ENCODE assay signal across 11 cellular contexts in genomic region chr2:6186332-6187100, GRCh38.
DNase-seq lines count a peak whose midpoint lies in the region; ATAC-seq and TF ChIP-seq lines count a peak whose summit lies in the region.
"Had no signal": no experiment of that assay in that cellular context is flagged by ENCODE, and none has a peak within 500 bp of the region (broad histone marks: within the 10 kb centered on the region; RNA-seq: fewer than 3 reads in every experiment).

No MANE protein-coding gene starts in this region.

- H4K20me1 ChIP-seq in fibroblast of lung (ENCODE audit: control insufficient read depth, extremely low read depth, insufficient read depth, low read length) = no peaks in the 10 kb centered on the region

- no peak for TF ChIP-seq CTCF in right atrium auricular region (IDR thresholded peaks at IDR 0.05)
- no peak for TF ChIP-seq CTCF in fibroblast of lung (conservative IDR thresholded peaks at IDR 0.05 in 1 of 2, IDR thresholded peaks at IDR 0.05 in 1 of 2; ENCODE audit: low read depth in 1 of 2, low read length in 2 of 2)
- TF ChIP-seq CTCF in mucosa of descending colon (IDR thresholded peaks at IDR 0.05) = no peak

- H3K4me1 ChIP-seq in right atrium auricular region = no peaks in the 10 kb centered on the region
- peaks cover 13% of the 10 kb centered on the region for H3K4me1 ChIP-seq in fibroblast of lung (ENCODE audit: control insufficient read depth, extremely low read depth, insufficient read depth, low read length)
- no peaks in the 10 kb centered on the region for H3K4me1 ChIP-seq in mucosa of descending colon (ENCODE audit: low read depth)

- no peaks in the 10 kb centered on the region for H3K36me3 ChIP-seq in right atrium auricular region
- H3K36me3 ChIP-seq in fibroblast of lung (ENCODE audit: control insufficient read depth, insufficient read depth, low read length) = no peaks in the 10 kb centered on the region
- no peaks in the 10 kb centered on the region for H3K36me3 ChIP-seq in mucosa of descending colon (ENCODE audit: low read depth)

- no peak overlapping the region for H2AFZ ChIP-seq in fibroblast of lung (ENCODE audit: low read length)
- H2AFZ ChIP-seq: GM23338 had no signal

- H3K27me3 ChIP-seq in right atrium auricular region (no peaks in the 10 kb centered on the region), fibroblast of lung (ENCODE audit: control insufficient read depth, insufficient read depth, low read length) (no peaks in the 10 kb centered on the region)

- H3K4me3 ChIP-seq in right atrium auricular region (no peak overlapping the region), fibroblast of lung (replicated peaks in 1 of 4; ENCODE audit: control extremely low read depth in 1 of 4, insufficient read depth in 1 of 4, low read depth in 3 of 4, low read length in 4 of 4) (no peak overlapping the region), mucosa of descending colon (no peak overlapping the region)
- H3K4me3 ChIP-seq: GM23338 had no signal

- peak; percentile 81 for ATAC-seq in Right ventricle myocardium inferior
- peak; percentile 98 for ATAC-seq in mucosa of descending colon
- ATAC-seq in GM19324 (IDR thresholded peaks at IDR 0.05; ENCODE audit: low FRiP score, unreplicated experiment) = no peak
- no peak for ATAC-seq in HG02588 (IDR thresholded peaks at IDR 0.05; ENCODE audit: unreplicated experiment)
- ATAC-seq: GM23338 had no signal

- H3K9ac ChIP-seq in fibroblast of lung (ENCODE audit: insufficient read depth, low read length) = no peak overlapping the region

- H3K79me2 ChIP-seq in fibroblast of lung (ENCODE audit: control insufficient read depth, insufficient read depth, low read length) = no peaks in the 10 kb centered on the region

- DNase-seq in Right ventricle myocardium inferior (ENCODE audit: missing footprints) (no peak), right atrium auricular region (ENCODE audit: low spot score) (no peak), fibroblast of lung (ENCODE audit: low read depth in 2 of 2) (peak; percentile 92), mucosa of descending colon (peak in 1 of 3 donors; percentile 15), NCI-H524 treated with DMSO at 0.1 percent for 48 hours (lab: John Stamatoyannopoulos, UW) (no peak), germinal center (ENCODE audit: low spot score) (no peak)
- DNase-seq: NCI-H1048, substantia nigra had no signal

- intact Hi-C loops in Right ventricle myocardium inferior (cut with DNase I) = no loop called here
- intact Hi-C loops in mucosa of descending colon (cut with DNase I, micrococcal nuclease) = no loop called here

- H3K9me3 ChIP-seq in right atrium auricular region (no peaks in the 10 kb centered on the region), fibroblast of lung (ENCODE audit: control insufficient read depth, insufficient read depth, low read depth, low read length) (no peaks in the 10 kb centered on the region), mucosa of descending colon (no peaks in the 10 kb centered on the region)

- H3K27ac ChIP-seq in right atrium auricular region (peak overlapping the region in 1 of 2 donors; percentile 45), fibroblast of lung (ENCODE audit: insufficient read depth, low read length) (peak overlapping the region; percentile 30)

- H3K4me2 ChIP-seq in fibroblast of lung (ENCODE audit: extremely low read depth, insufficient read depth, low read length) = no peak overlapping the region
- H3K4me2 ChIP-seq: GM23338 had no signal

Comparison
In these comparisons a context has a peak if more than half of its experiments do, and no peak if none do; other contexts are left out.
1. ATAC-seq: peak in Right ventricle myocardium inferior (single experiment) and mucosa of descending colon (single experiment); none in GM19324 (single experiment) and HG02588 (single experiment).
2. DNase-seq: peak in fibroblast of lung (2 of 2); none in Right ventricle myocardium inferior (single experiment), right atrium auricular region (single experiment), NCI-H524 treated with DMSO at 0.1 percent for 48 hours (single experiment) and germinal center (single experiment).